ENCODE assay signal across 16 cellular contexts in genomic region chrX:46922601-46923000, GRCh38.
"Had no signal": no experiment of that assay in that cellular context is flagged by ENCODE, and none has a peak within 500 bp of the region (broad histone marks: within the 10 kb centered on the region; RNA-seq: fewer than 3 reads in every experiment).

No MANE protein-coding gene starts in this region.

- H3K27me3 ChIP-seq: uterus had no signal

- DNase-seq: effector memory CD4-positive, alpha-beta T cell; heart left ventricle; hippocampal formation; left colon; left ventricle myocardium superior; mesendoderm; naive B cell; occipital lobe; pancreas; right cardiac atrium; small intestine; stimulated activated CD4-positive, alpha-beta T cell treated with anti-CD3 and anti-CD28 coated beads, Interleukin-12 subunit alpha, Interleukin-12 subunit beta, amount 100 ng/mL, for 4 hours; stimulated activated naive CD4-positive, alpha-beta T cell treated with Interleukin-2 at 50 U/mL for 16 hours; uterus had no signal

- H3K36me3 ChIP-seq: heart left ventricle, pancreas, uterus had no signal

- H3K4me3 ChIP-seq: heart left ventricle, lung, pancreas, uterus had no signal

- FAIRE-seq: frontal cortex, pancreas, small intestine had no signal

- H3K9me3 ChIP-seq: pancreas had no signal

- H3K27ac ChIP-seq: heart left ventricle, pancreas, uterus had no signal

- H3K4me1 ChIP-seq: heart left ventricle, pancreas, uterus had no signal

- ATAC-seq: heart left ventricle, left colon, left ventricle myocardium superior, pancreas, right cardiac atrium had no signal
